ENCODE assay signal across 12 cellular contexts in genomic region chr15:38012894-38013293, GRCh38.
"Had no signal": no experiment of that assay in that cellular context is flagged by ENCODE, and none has a peak within 500 bp of the region (broad histone marks: within the 10 kb centered on the region; RNA-seq: fewer than 3 reads in every experiment).

No MANE protein-coding gene starts in this region.

- H3K4me1 ChIP-seq: esophagus muscularis mucosa had no signal

- ATAC-seq: activated CD4-positive, CD25-positive, alpha-beta regulatory T cell treated with anti-CD3 and anti-CD28 coated beads, Interleukin-2, amount 50 U/mL, for 24 hours; left lobe of liver had no signal

- H3K4me3 ChIP-seq: esophagus muscularis mucosa, tibial nerve had no signal

- H3K27ac Mint-ChIP-seq: activated CD4-positive, alpha-beta memory T cell treated with anti-CD3 and anti-CD28 coated beads for 36 hours; activated naive CD8-positive, alpha-beta T cell treated with anti-CD3 and anti-CD28 coated beads for 36 hours had no signal

- H3K9me3 ChIP-seq: esophagus muscularis mucosa, tibial nerve had no signal

- H3K4me1 Mint-ChIP-seq: activated naive CD8-positive, alpha-beta T cell treated with anti-CD3 and anti-CD28 coated beads for 36 hours had no signal

- H3K27me3 ChIP-seq: esophagus muscularis mucosa, tibial nerve had no signal

- H3K4me3 Mint-ChIP-seq: activated CD4-positive, alpha-beta memory T cell treated with anti-CD3 and anti-CD28 coated beads for 36 hours; activated naive CD8-positive, alpha-beta T cell treated with anti-CD3 and anti-CD28 coated beads for 36 hours had no signal

- H3K36me3 Mint-ChIP-seq: activated CD4-positive, alpha-beta memory T cell treated with anti-CD3 and anti-CD28 coated beads for 36 hours; activated naive CD8-positive, alpha-beta T cell treated with anti-CD3 and anti-CD28 coated beads for 36 hours had no signal

- H3K36me3 ChIP-seq: esophagus muscularis mucosa, tibial nerve had no signal

- DNase-seq: activated CD4-positive, alpha-beta memory T cell treated with anti-CD3 and anti-CD28 coated beads for 36 hours; activated gamma-delta T cell; activated naive CD8-positive, alpha-beta T cell treated with anti-CD3 and anti-CD28 coated beads for 36 hours; activated T-cell treated with anti-CD3 and anti-CD28 coated beads, Interleukin-2, amount 50 U/mL, for 48 hours; cerebellar nuclear complex; stimulated activated CD4-positive, alpha-beta T cell treated with anti-CD3 and anti-CD28 coated beads, Interleukin-15, amount 100 ng/mL, for 24 hours; stimulated activated CD4-positive, alpha-beta T cell treated with anti-CD3 and anti-CD28 coated beads, Interleukin-4, amount 100 ng/mL, for 24 hours; T-helper 2 cell had no signal

- H3K27ac ChIP-seq: esophagus muscularis mucosa, tibial nerve had no signal

- H3K9me3 Mint-ChIP-seq: activated CD4-positive, alpha-beta memory T cell treated with anti-CD3 and anti-CD28 coated beads for 36 hours; activated naive CD8-positive, alpha-beta T cell treated with anti-CD3 and anti-CD28 coated beads for 36 hours had no signal
